10 cellular contexts compared by ENCODE assay signal in the genomic region with DNA sequence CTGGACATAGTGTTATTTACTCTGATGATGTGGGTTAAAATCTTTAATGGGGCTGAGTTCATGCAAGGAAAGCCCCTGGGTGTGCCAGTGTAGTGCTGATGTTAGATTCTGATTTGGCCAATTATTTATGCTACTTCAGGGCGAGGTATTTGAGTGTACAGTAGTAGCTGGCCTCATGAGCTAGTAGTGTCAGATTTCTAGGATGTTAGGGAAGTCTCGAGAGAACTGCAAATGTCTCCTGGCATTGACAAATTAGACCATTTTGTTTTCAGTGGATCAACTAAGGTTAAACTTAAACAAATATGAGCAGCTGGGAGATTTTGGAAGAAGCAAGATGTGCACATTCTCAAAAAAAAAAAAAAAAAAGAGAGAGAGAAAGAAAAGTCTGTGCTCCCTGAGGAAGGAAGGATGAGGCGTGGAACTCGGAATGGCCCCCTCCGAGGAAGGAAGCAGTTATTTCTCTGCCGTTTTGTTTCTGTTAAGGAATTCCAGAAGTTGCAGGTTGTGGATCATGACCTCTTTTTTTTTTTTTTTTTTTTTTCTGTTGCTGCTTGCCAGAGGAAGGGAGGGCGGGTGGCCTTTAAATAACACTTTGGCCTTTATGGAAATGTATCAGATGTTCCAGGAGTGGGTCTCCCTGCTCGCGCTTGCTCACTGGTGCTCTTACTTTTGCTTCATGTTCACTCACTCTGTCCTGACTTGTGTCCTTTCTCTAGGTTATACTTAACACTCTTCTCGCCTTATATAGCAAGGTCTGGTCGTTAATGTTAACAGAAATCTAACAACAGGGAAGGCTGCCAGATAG.
DNase-seq lines count a peak whose midpoint lies in the region; ATAC-seq and TF ChIP-seq lines count a peak whose summit lies in the region.
"Had no signal": no experiment of that assay in that cellular context is flagged by ENCODE, and none has a peak within 500 bp of the region (broad histone marks: within the 10 kb centered on the region; RNA-seq: fewer than 3 reads in every experiment).

No MANE protein-coding gene starts in this region.

- no peaks in the 10 kb centered on the region; the same call in 1 of the 2 replicates for H3K9me3 ChIP-seq in SJSA1 (replicated peaks)
- H3K9me3 ChIP-seq in HAP-1 = no peaks in the 10 kb centered on the region

- H3K9me3 Mint-ChIP-seq in osteocyte (ENCODE audit: unreplicated experiment) = no peaks in the 10 kb centered on the region
- H3K9me3 Mint-ChIP-seq in activated naive CD4-positive, alpha-beta T cell treated with anti-CD3 and anti-CD28 coated beads for 36 hours = no peaks in the 10 kb centered on the region
- H3K9me3 Mint-ChIP-seq in activated T-cell treated with anti-CD3 and anti-CD28 coated beads, Interleukin-2, amount 50 U/mL, for 4 hours = no peaks in the 10 kb centered on the region
- H3K9me3 Mint-ChIP-seq: CD14-positive monocyte had no signal

- POLR2A ChIA-PET in AG04449 (lab: Yijun Ruan, JAX) = no interaction called here

- TF ChIP-seq CTCF in AG04449 (IDR thresholded peaks at IDR 0.05; ENCODE audit: insufficient read depth, low read length, missing control alignments) = no peak
- TF ChIP-seq CTCF in fibroblast of villous mesenchyme (IDR thresholded peaks at IDR 0.05; ENCODE audit: insufficient read depth, low read depth, low read length) = no peak
- no peak for TF ChIP-seq CTCF in osteocyte (IDR thresholded peaks at IDR 0.05)

- H3K27me3 Mint-ChIP-seq in osteocyte (ENCODE audit: unreplicated experiment) = no peaks in the 10 kb centered on the region
- H3K27me3 Mint-ChIP-seq in activated naive CD4-positive, alpha-beta T cell treated with anti-CD3 and anti-CD28 coated beads for 36 hours (ENCODE audit: low read depth) = no peaks in the 10 kb centered on the region
- no peaks in the 10 kb centered on the region for H3K27me3 Mint-ChIP-seq in activated T-cell treated with anti-CD3 and anti-CD28 coated beads, Interleukin-2, amount 50 U/mL, for 4 hours (ENCODE audit: low read depth)

- peak overlapping the region; percentile 7 for H3K27ac ChIP-seq in SJSA1

- DNase-seq in AG04449 (ENCODE audit: low read depth, low spot score) (no peak), SJSA1 (ENCODE audit: low read depth in 1 of 2, low spot score in 2 of 2) (peak in 1 of 2 experiments; percentile 62), fibroblast of villous mesenchyme (ENCODE audit: low read depth) (peak; percentile 74), osteocyte (ENCODE audit: extremely low spot score, unreplicated experiment) (no peak), HAP-1 (ENCODE audit: low spot score in 2 of 2) (no peak), NCI-H526 treated with DMSO at 0.1 percent for 48 hours (lab: John Stamatoyannopoulos, UW) (no peak)
- no peak for DNase-seq in activated naive CD4-positive, alpha-beta T cell treated with anti-CD3 and anti-CD28 coated beads for 36 hours
- no peak for DNase-seq in activated T-cell treated with anti-CD3 and anti-CD28 coated beads, Interleukin-2, amount 50 U/mL, for 4 hours
- DNase-seq: NCI-H748 treated with DMSO at 0.1 percent for 48 hours had no signal

- H3K4me1 ChIP-seq in SJSA1 (replicated peaks) (peaks cover 35% of the 10 kb centered on the region), HAP-1 (no peaks in the 10 kb centered on the region)

- no peak for ATAC-seq in activated T-cell treated with anti-CD3 and anti-CD28 coated beads, Interleukin-2, amount 50 U/mL, for 4 hours

- CTCF ChIA-PET in AG04449 (lab: Yijun Ruan, JAX) = interaction anchor here (0.7 to 7.0 kb wide), 2 partner anchors 31 to 123 kb away, joined by 3 to 49 read pairs; no protein-coding TSS in a partner anchor
- CTCF ChIA-PET in activated naive CD4-positive, alpha-beta T cell treated with anti-CD3 and anti-CD28 coated beads for 36 hours (lab: Charles Lee) = no interaction called here

- H3K27me3 ChIP-seq in SJSA1 (replicated peaks) (no peaks in the 10 kb centered on the region), HAP-1 (ENCODE audit: low read depth) (no peaks in the 10 kb centered on the region)

- H3K4me3 ChIP-seq in AG04449 (ENCODE audit: low read depth, low read length) (peak overlapping the region; percentile 28), SJSA1 (no peak overlapping the region), fibroblast of villous mesenchyme (ENCODE audit: low read depth, low read length) (peak overlapping the region; percentile 29), HAP-1 (no peak overlapping the region)

- peak overlapping the region; percentile 79 for H3K4me3 Mint-ChIP-seq in osteocyte (ENCODE audit: unreplicated experiment)
- no peak overlapping the region for H3K4me3 Mint-ChIP-seq in activated naive CD4-positive, alpha-beta T cell treated with anti-CD3 and anti-CD28 coated beads for 36 hours
- no peak overlapping the region for H3K4me3 Mint-ChIP-seq in activated T-cell treated with anti-CD3 and anti-CD28 coated beads, Interleukin-2, amount 50 U/mL, for 4 hours
- H3K4me3 Mint-ChIP-seq: CD14-positive monocyte had no signal

- intact Hi-C loops in activated naive CD4-positive, alpha-beta T cell treated with anti-CD3 and anti-CD28 coated beads for 36 hours (cut with micrococcal nuclease) = no loop called here

- in situ Hi-C loops in HAP-1 (cut with MboI; ENCODE audit: low sequenced_read_pairs) = no loop called here

- H3K27ac Mint-ChIP-seq in osteocyte (ENCODE audit: unreplicated experiment) = peak overlapping the region; percentile 97
- H3K27ac Mint-ChIP-seq in activated naive CD4-positive, alpha-beta T cell treated with anti-CD3 and anti-CD28 coated beads for 36 hours = no peak overlapping the region

- H3K36me3 ChIP-seq in SJSA1 (no peaks in the 10 kb centered on the region), HAP-1 (replicated peaks) (no peaks in the 10 kb centered on the region)

- H3K36me3 Mint-ChIP-seq in osteocyte (ENCODE audit: unreplicated experiment) = peaks cover 7% of the 10 kb centered on the region
- peaks cover 3% of the 10 kb centered on the region for H3K36me3 Mint-ChIP-seq in activated naive CD4-positive, alpha-beta T cell treated with anti-CD3 and anti-CD28 coated beads for 36 hours (ENCODE audit: low read depth)
- H3K36me3 Mint-ChIP-seq in activated T-cell treated with anti-CD3 and anti-CD28 coated beads, Interleukin-2, amount 50 U/mL, for 4 hours (ENCODE audit: insufficient read depth) = peaks cover 22% of the 10 kb centered on the region

- H3K4me1 Mint-ChIP-seq in osteocyte (ENCODE audit: unreplicated experiment) = peaks cover 52% of the 10 kb centered on the region
- peaks cover 4% of the 10 kb centered on the region for H3K4me1 Mint-ChIP-seq in activated naive CD4-positive, alpha-beta T cell treated with anti-CD3 and anti-CD28 coated beads for 36 hours (ENCODE audit: low read depth)
- H3K4me1 Mint-ChIP-seq in activated T-cell treated with anti-CD3 and anti-CD28 coated beads, Interleukin-2, amount 50 U/mL, for 4 hours (ENCODE audit: low read depth) = peaks cover 2% of the 10 kb centered on the region

Comparison
In these comparisons a context has a peak if more than half of its experiments do, and no peak if none do; other contexts are left out.
1. H3K4me3 ChIP-seq: peak in AG04449 (single experiment) and fibroblast of villous mesenchyme (single experiment); none in SJSA1 (single experiment) and HAP-1 (single experiment).